Comparison of ENCODE assay signal across 20 cellular contexts in the genomic region with DNA sequence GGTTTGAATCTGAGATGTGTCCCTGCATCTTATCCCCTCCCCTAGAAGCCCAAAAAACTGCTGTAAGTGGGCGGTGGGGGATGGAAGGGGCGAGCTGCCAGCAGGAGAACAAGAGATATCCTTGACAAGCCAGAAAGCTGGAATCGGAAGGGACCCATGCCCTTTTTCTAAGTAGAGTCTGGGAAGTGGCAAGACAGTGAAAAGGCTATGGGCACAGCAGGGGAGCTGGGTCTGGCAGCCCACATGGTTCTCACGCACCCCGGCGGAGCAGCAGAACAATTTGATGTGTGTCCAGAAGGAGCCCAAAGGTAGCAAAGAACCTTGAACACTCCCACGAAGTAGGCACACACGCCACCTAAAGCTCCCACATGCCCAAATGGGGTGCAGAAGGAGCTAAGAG. TPM values are rescaled to one million over a fixed set of nuclear protein-coding genes. Genes with fewer than 3 reads are reported as not detected.
DNase-seq lines count a peak whose midpoint lies in the region; ATAC-seq, FAIRE-seq and TF ChIP-seq lines count a peak whose summit lies in the region.
"Had no signal": no experiment of that assay in that cellular context is flagged by ENCODE, and none has a peak within 500 bp of the region (broad histone marks: within the 10 kb centered on the region; RNA-seq: fewer than 3 reads in every experiment).

No MANE protein-coding gene starts in this region.

- WGBS in tibial nerve, 2 donors: 39 to 49% methylated on average over 8 of the region's 8 CpGs

- FAIRE-seq in kidney (lab: Jason Lieb, UNC): no peak

- 0 out of 2 replicates have a peak overlapping the region, but pooled peaks have one; percentile 86 for H3K4me2 ChIP-seq in OCI-LY3 (ENCODE audit: low read length)

- intact Hi-C loops in kidney (cut with DNase I) (no loop called here), cardiac septum (cut with DNase I) (no loop called here)

- no peak overlapping the region for H3K9ac ChIP-seq in OCI-LY3 (ENCODE audit: low read length)
- H3K9ac ChIP-seq in kidney (ENCODE audit: low read length in 2 of 2): no peak overlapping the region

- H3K9me3 ChIP-seq in OCI-LY3 (ENCODE audit: insufficient read depth, low read length) (no peaks in the 10 kb centered on the region), kidney (ENCODE audit: control insufficient read depth in 1 of 2, low read length in 2 of 2) (no peaks in the 10 kb centered on the region), tibial nerve (no peaks in the 10 kb centered on the region)
- H3K9me3 ChIP-seq: ascending aorta, ovary, right lobe of liver, stomach, upper lobe of right lung had no signal

- no peaks in the 10 kb centered on the region for H3K9me3 Mint-ChIP-seq in activated naive CD8-positive, alpha-beta T cell treated with anti-CD3 and anti-CD28 coated beads, Interleukin-2, amount 10 ng/mL, durations not matched to agents 7 days and 5 days
- no peaks in the 10 kb centered on the region for H3K9me3 Mint-ChIP-seq in activated naive CD8-positive, alpha-beta T cell treated with anti-CD3 and anti-CD28 coated beads for 36 hours
- H3K9me3 Mint-ChIP-seq: HFFc6 had no signal

- no peak for DNase-seq in activated naive CD8-positive, alpha-beta T cell treated with anti-CD3 and anti-CD28 coated beads, Interleukin-2, amount 10 ng/mL, durations not matched to agents 7 days and 5 days
- no peak for DNase-seq in activated naive CD8-positive, alpha-beta T cell treated with anti-CD3 and anti-CD28 coated beads for 36 hours
- DNase-seq in kidney: peak; percentile 14
- DNase-seq in tibial nerve (ENCODE audit: low spot score in 2 of 2): no peak
- DNase-seq in cardiac septum (ENCODE audit: low spot score): no peak
- DNase-seq in HK-2 (ENCODE audit: unreplicated experiment): no peak
- DNase-seq: activated gamma-delta T cell, COR-L47, HFFc6, Karpas-422, NCI-H1092 treated with DMSO at 0.1 percent for 48 hours, NCI-H2081 treated with DMSO at 0.1 percent for 48 hours, T-helper 17 cell had no signal

- no peaks in the 10 kb centered on the region for H3K79me2 ChIP-seq in OCI-LY3 (ENCODE audit: low read length)

- H2AFZ ChIP-seq in OCI-LY3 (ENCODE audit: low read depth, low read length): peak overlapping the region; percentile 28; the same call in 1 of the 2 replicates

- POLR2A ChIA-PET in activated naive CD8-positive, alpha-beta T cell treated with anti-CD3 and anti-CD28 coated beads, Interleukin-2, amount 10 ng/mL, durations not matched to agents 7 days and 5 days (lab: Charles Lee): interaction anchor here (1.0 to 1.5 kb wide), 2 partner anchors 24 to 81 kb away, joined by 4 to 6 read pairs; no protein-coding TSS in a partner anchor

- no peak overlapping the region for H3K4me3 ChIP-seq in OCI-LY3 (ENCODE audit: low read length)
- no peak overlapping the region for H3K4me3 ChIP-seq in kidney (ENCODE audit: low read length in 2 of 2)
- H3K4me3 ChIP-seq in tibial nerve: no peak overlapping the region
- H3K4me3 ChIP-seq: ascending aorta, ovary, right lobe of liver, stomach, upper lobe of right lung had no signal

- H3K27ac ChIP-seq in OCI-LY3 (ENCODE audit: low read length) (peak overlapping the region; percentile 78), kidney (ENCODE audit: low read depth in 2 of 2, low read length in 2 of 2) (no peak overlapping the region), tibial nerve (peak overlapping the region in 3 of 4 donors; percentile 34 to 83 (median 75))
- H3K27ac ChIP-seq: ovary had no signal

- H3K4me1 ChIP-seq in OCI-LY3 (ENCODE audit: low read length) (peaks cover 42% of the 10 kb centered on the region), kidney (ENCODE audit: control insufficient read depth in 1 of 2, insufficient read depth in 1 of 2, low read depth in 1 of 2, low read length in 2 of 2) (no peaks in the 10 kb centered on the region), tibial nerve (peaks cover 0 to 28% (median 24%) of the 10 kb centered on the region in 4 donors)

- no peaks in the 10 kb centered on the region for H3K27me3 Mint-ChIP-seq in activated naive CD8-positive, alpha-beta T cell treated with anti-CD3 and anti-CD28 coated beads, Interleukin-2, amount 10 ng/mL, durations not matched to agents 7 days and 5 days
- no peaks in the 10 kb centered on the region for H3K27me3 Mint-ChIP-seq in activated naive CD8-positive, alpha-beta T cell treated with anti-CD3 and anti-CD28 coated beads for 36 hours
- H3K27me3 Mint-ChIP-seq: T-helper 17 cell had no signal

- no peaks in the 10 kb centered on the region for H3K36me3 ChIP-seq in OCI-LY3 (replicated peaks; ENCODE audit: low read depth, low read length)
- no peaks in the 10 kb centered on the region for H3K36me3 ChIP-seq in kidney (ENCODE audit: control insufficient read depth in 1 of 2, insufficient read depth in 2 of 2, low read length in 2 of 2)
- peaks cover 0 to 9% (median 0%) of the 10 kb centered on the region in 3 donors for H3K36me3 ChIP-seq in tibial nerve
- H3K36me3 ChIP-seq: ascending aorta, ovary, right lobe of liver, stomach, upper lobe of right lung had no signal

- TF ChIP-seq CTCF in OCI-LY3 (IDR thresholded peaks at IDR 0.05; ENCODE audit: low read depth, low read length): no peak
- no peak for TF ChIP-seq CTCF in kidney (IDR thresholded peaks at IDR 0.05; ENCODE audit: borderline replicate concordance, extremely low read depth, insufficient read depth)
- TF ChIP-seq CTCF in tibial nerve (IDR thresholded peaks at IDR 0.05): no peak

- peaks cover 2% of the 10 kb centered on the region for H3K36me3 Mint-ChIP-seq in activated naive CD8-positive, alpha-beta T cell treated with anti-CD3 and anti-CD28 coated beads, Interleukin-2, amount 10 ng/mL, durations not matched to agents 7 days and 5 days
- H3K36me3 Mint-ChIP-seq in activated naive CD8-positive, alpha-beta T cell treated with anti-CD3 and anti-CD28 coated beads for 36 hours: peaks cover 3% of the 10 kb centered on the region

- no peak overlapping the region for H3K4me3 Mint-ChIP-seq in activated naive CD8-positive, alpha-beta T cell treated with anti-CD3 and anti-CD28 coated beads, Interleukin-2, amount 10 ng/mL, durations not matched to agents 7 days and 5 days
- no peak overlapping the region for H3K4me3 Mint-ChIP-seq in activated naive CD8-positive, alpha-beta T cell treated with anti-CD3 and anti-CD28 coated beads for 36 hours
- H3K4me3 Mint-ChIP-seq: HFFc6, T-helper 17 cell had no signal

- H4K20me1 ChIP-seq in OCI-LY3 (ENCODE audit: insufficient read depth, low read length): no peaks in the 10 kb centered on the region

- ATAC-seq in activated naive CD8-positive, alpha-beta T cell treated with anti-CD3 and anti-CD28 coated beads, Interleukin-2, amount 10 ng/mL, durations not matched to agents 7 days and 5 days (ENCODE audit: low read depth): no peak
- no peak for ATAC-seq in GM19452 (IDR thresholded peaks at IDR 0.05; ENCODE audit: unreplicated experiment)
- ATAC-seq: T-helper 17 cell had no signal

- no peak for TF ChIP-seq POLR2A in tibial nerve (IDR thresholded peaks at IDR 0.05)

- no peak for TF ChIP-seq EP300 in tibial nerve (IDR thresholded peaks at IDR 0.05)

- peak overlapping the region; percentile 72 for H3K27ac Mint-ChIP-seq in activated naive CD8-positive, alpha-beta T cell treated with anti-CD3 and anti-CD28 coated beads, Interleukin-2, amount 10 ng/mL, durations not matched to agents 7 days and 5 days
- no peak overlapping the region for H3K27ac Mint-ChIP-seq in activated naive CD8-positive, alpha-beta T cell treated with anti-CD3 and anti-CD28 coated beads for 36 hours
- H3K27ac Mint-ChIP-seq: HFFc6 had no signal

- H3K27me3 ChIP-seq in OCI-LY3 (ENCODE audit: low read depth, low read length): no peaks in the 10 kb centered on the region
- no peaks in the 10 kb centered on the region for H3K27me3 ChIP-seq in tibial nerve
- H3K27me3 ChIP-seq: ascending aorta, ovary, right lobe of liver, stomach, upper lobe of right lung had no signal

- peaks cover 38% of the 10 kb centered on the region for H3K4me1 Mint-ChIP-seq in activated naive CD8-positive, alpha-beta T cell treated with anti-CD3 and anti-CD28 coated beads, Interleukin-2, amount 10 ng/mL, durations not matched to agents 7 days and 5 days
- peaks cover 36% of the 10 kb centered on the region for H3K4me1 Mint-ChIP-seq in activated naive CD8-positive, alpha-beta T cell treated with anti-CD3 and anti-CD28 coated beads for 36 hours

RNA-seq across cellular contexts. Expression of gene TMEM230, which starts 31.7 kb away (rescaled TPM):
- total RNA-seq in activated naive CD8-positive, alpha-beta T cell treated with anti-CD3 and anti-CD28 coated beads, Interleukin-2, amount 10 ng/mL, durations not matched to agents 7 days and 5 days: 10 to 100 TPM; 69.9 to 71.7 TPM
- total RNA-seq in activated naive CD8-positive, alpha-beta T cell treated with anti-CD3 and anti-CD28 coated beads for 36 hours: 10 to 100 TPM; 79.4 to 79.7 TPM
- total RNA-seq in kidney: 102 TPM
- 163 TPM for polyA plus RNA-seq in kidney (ENCODE audit: insufficient read depth, low read depth, low replicate concordance)
- 10 to 100 TPM; 55.9 to 88.1 (median 84.7) TPM for total RNA-seq in tibial nerve
- 74.9 TPM for total RNA-seq in cardiac septum

RNA-seq across cellular contexts. Expression of gene PCNA, which starts 38.6 kb away (rescaled TPM):
- 100 to 1,000 TPM; 393 to 421 TPM for total RNA-seq in activated naive CD8-positive, alpha-beta T cell treated with anti-CD3 and anti-CD28 coated beads, Interleukin-2, amount 10 ng/mL, durations not matched to agents 7 days and 5 days
- total RNA-seq in activated naive CD8-positive, alpha-beta T cell treated with anti-CD3 and anti-CD28 coated beads for 36 hours: 100 to 1,000 TPM; 708 to 723 TPM
- 46.4 TPM for total RNA-seq in kidney
- 48.2 TPM for polyA plus RNA-seq in kidney (ENCODE audit: insufficient read depth, low read depth, low replicate concordance)
- total RNA-seq in tibial nerve: 10 to 100 TPM; 28.2 to 42.8 (median 37.4) TPM
- total RNA-seq in cardiac septum: 16.7 TPM

RNA-seq across cellular contexts. Expression of gene CDS2, which starts 45.6 kb away (rescaled TPM):
- 10 to 100 TPM; 59.1 to 59.2 TPM for total RNA-seq in activated naive CD8-positive, alpha-beta T cell treated with anti-CD3 and anti-CD28 coated beads, Interleukin-2, amount 10 ng/mL, durations not matched to agents 7 days and 5 days
- 10 to 100 TPM; 37.5 to 41.9 TPM for total RNA-seq in activated naive CD8-positive, alpha-beta T cell treated with anti-CD3 and anti-CD28 coated beads for 36 hours
- total RNA-seq in kidney: 67.9 TPM
- polyA plus RNA-seq in kidney (ENCODE audit: insufficient read depth, low read depth, low replicate concordance): 19.9 TPM
- total RNA-seq in tibial nerve: 10 to 100 TPM; 29.4 to 35.0 (median 34.1) TPM
- total RNA-seq in cardiac septum: 84.0 TPM

Comparison
In these comparisons a context has a peak if more than half of its experiments do, and no peak if none do; other contexts are left out.
1. H3K27ac ChIP-seq: peak in OCI-LY3 (single experiment) and tibial nerve (3 of 4); none in kidney (0 of 2).